Comparison of ENCODE assay signal across 23 cellular contexts in genomic region chr2:19883486-19883885, GRCh38. TPM values are rescaled to one million over a fixed set of nuclear protein-coding genes. Genes with fewer than 3 reads are reported as not detected.
DNase-seq lines count a peak whose midpoint lies in the region; ATAC-seq and TF ChIP-seq lines count a peak whose summit lies in the region.
"Had no signal": no experiment of that assay in that cellular context is flagged by ENCODE, and none has a peak within 500 bp of the region (broad histone marks: within the 10 kb centered on the region; RNA-seq: fewer than 3 reads in every experiment).

No MANE protein-coding gene starts in this region.

- H2BK15ac ChIP-seq in H9 (ENCODE audit: low read depth, low read length), result no peak overlapping the region

- H3K4me3 ChIP-seq in endodermal cell (ENCODE audit: low read length), result no peak overlapping the region
- H3K4me3 ChIP-seq: BLaER1, GM23338, Peyer's patch had no signal

- H3K27me3 ChIP-seq in endodermal cell (ENCODE audit: control insufficient read depth, insufficient read depth, low read length, poor library complexity, severe bottlenecking) (no peaks in the 10 kb centered on the region), H9 (ENCODE audit: insufficient read depth, low read length) (no peaks in the 10 kb centered on the region)
- H3K27me3 ChIP-seq: BLaER1, Peyer's patch had no signal

- no peak for ATAC-seq in activated naive CD8-positive, alpha-beta T cell treated with anti-CD3 and anti-CD28 coated beads, Interleukin-2, amount 50 U/mL, for 24 hours
- no peak for ATAC-seq in activated CD8-positive, alpha-beta memory T cell treated with anti-CD3 and anti-CD28 coated beads, Interleukin-2, amount 10 ng/mL, durations not matched to agents 7 days and 5 days
- no peak for ATAC-seq in GM21360 (IDR thresholded peaks at IDR 0.05; ENCODE audit: unreplicated experiment)
- ATAC-seq: GM23338, HCT116 had no signal

- H3K27ac Mint-ChIP-seq in activated naive CD8-positive, alpha-beta T cell treated with anti-CD3 and anti-CD28 coated beads for 36 hours, result peak overlapping the region; percentile 57
- H3K27ac Mint-ChIP-seq in activated naive CD8-positive, alpha-beta T cell treated with anti-CD3 and anti-CD28 coated beads, Interleukin-2, amount 50 U/mL, for 24 hours, result no peak overlapping the region
- H3K27ac Mint-ChIP-seq in activated CD8-positive, alpha-beta memory T cell treated with anti-CD3 and anti-CD28 coated beads, Interleukin-2, amount 10 ng/mL, durations not matched to agents 7 days and 5 days, result no peak overlapping the region
- H3K27ac Mint-ChIP-seq in endodermal cell (no peak overlapping the region), osteocyte (ENCODE audit: unreplicated experiment) (no peak overlapping the region), H9 (peak overlapping the region in 1 of 3 experiments; percentile 27; a peak in 1 of 7 replicates)
- H3K27ac Mint-ChIP-seq: GM23338 had no signal

- H3K9me3 ChIP-seq in endodermal cell (ENCODE audit: control insufficient read depth, low read length), result no peaks in the 10 kb centered on the region
- no peaks in the 10 kb centered on the region for H3K9me3 ChIP-seq in H9 (ENCODE audit: control insufficient read depth, low read depth, low read length)
- H3K9me3 ChIP-seq: BLaER1, Caco-2, Peyer's patch had no signal

- peaks cover 2% of the 10 kb centered on the region for H4K20me1 ChIP-seq in H9 (ENCODE audit: control insufficient read depth, insufficient read depth, insufficient read length)
- H4K20me1 ChIP-seq: BLaER1 had no signal

- H3K23me2 ChIP-seq in H9 (ENCODE audit: insufficient read length, low read depth, low read length, poor library complexity, severe bottlenecking), result no peaks in the 10 kb centered on the region

- no peaks in the 10 kb centered on the region for H3K36me3 ChIP-seq in endodermal cell (ENCODE audit: control insufficient read depth, insufficient read depth, low read length)
- H3K36me3 ChIP-seq: BLaER1, Peyer's patch had no signal

- WGBS in endodermal cell (ENCODE audit: insufficient coverage in 1 of 2, insufficient read length in 1 of 2), 2 experiments, result 25 to 70% methylated on average over 1 to 2 of the region's 2 CpGs
- WGBS in H9 (ENCODE audit: extremely low coverage, insufficient read length, low lambda C conversion rate), result no CpG with 5 or more reads among the region's 2 CpGs

- H3K4me1 ChIP-seq in endodermal cell (ENCODE audit: control insufficient read depth, insufficient read depth, low read length) (no peaks in the 10 kb centered on the region), H9 (ENCODE audit: insufficient read depth, low read length) (no peaks in the 10 kb centered on the region)
- H3K4me1 ChIP-seq: Caco-2, Peyer's patch had no signal

- H4K8ac ChIP-seq in H9 (replicated peaks; ENCODE audit: insufficient read length, low read depth, low read length), result no peak overlapping the region

- H3K23ac ChIP-seq in H9 (ENCODE audit: insufficient read length, low read depth, low read length), result no peak overlapping the region

- H2BK5ac ChIP-seq in H9 (ENCODE audit: insufficient read length, low read length), result no peak overlapping the region

- H2BK20ac ChIP-seq in H9 (ENCODE audit: low read depth, low read length, poor library complexity, severe bottlenecking), result no peak overlapping the region

- H3K27ac ChIP-seq in endodermal cell (ENCODE audit: low read depth, low read length) (no peak overlapping the region), H9 (ENCODE audit: insufficient read length, low read depth, low read length) (no peak overlapping the region)
- H3K27ac ChIP-seq: BLaER1, KMS-11, Peyer's patch had no signal

- H3K9ac ChIP-seq in endodermal cell (ENCODE audit: extremely low read depth, low read length, poor library complexity, severe bottlenecking) (no peak overlapping the region), H9 (ENCODE audit: extremely low read depth, insufficient read length, low read length) (no peak overlapping the region)
- H3K9ac ChIP-seq: BLaER1, KMS-11 had no signal

- H3K18ac ChIP-seq in H9 (ENCODE audit: insufficient read length, low read depth, low read length), result no peak overlapping the region

- no peaks in the 10 kb centered on the region for H3K4me1 Mint-ChIP-seq in activated naive CD8-positive, alpha-beta T cell treated with anti-CD3 and anti-CD28 coated beads for 36 hours
- peaks cover under 1% of the 10 kb centered on the region for H3K4me1 Mint-ChIP-seq in activated naive CD8-positive, alpha-beta T cell treated with anti-CD3 and anti-CD28 coated beads, Interleukin-2, amount 50 U/mL, for 24 hours
- H3K4me1 Mint-ChIP-seq in activated CD8-positive, alpha-beta memory T cell treated with anti-CD3 and anti-CD28 coated beads, Interleukin-2, amount 10 ng/mL, durations not matched to agents 7 days and 5 days, result no peaks in the 10 kb centered on the region
- peaks cover 3% of the 10 kb centered on the region for H3K4me1 Mint-ChIP-seq in endodermal cell
- peaks cover 9% of the 10 kb centered on the region for H3K4me1 Mint-ChIP-seq in osteocyte (ENCODE audit: unreplicated experiment)
- H3K4me1 Mint-ChIP-seq in H9, result peaks cover 0 to 5% of the 10 kb centered on the region in 2 experiments; a peak in 2 of 4 replicates

- H2BK120ac ChIP-seq in H9 (ENCODE audit: low read depth, low read length, poor library complexity, severe bottlenecking), result no peak overlapping the region

- no peak overlapping the region for H3K56ac ChIP-seq in H9 (ENCODE audit: insufficient read length, low read depth, low read length)

- TF ChIP-seq CTCF in endodermal cell (conservative IDR thresholded peaks at IDR 0.05), result no peak
- no peak for TF ChIP-seq CTCF in osteocyte (IDR thresholded peaks at IDR 0.05)
- TF ChIP-seq CTCF in H9 (conservative IDR thresholded peaks at IDR 0.05), result no peak

- H3T11ph ChIP-seq in H9 (ENCODE audit: low read length), result no peak overlapping the region

- H3K4me3 Mint-ChIP-seq in activated naive CD8-positive, alpha-beta T cell treated with anti-CD3 and anti-CD28 coated beads for 36 hours, result no peak overlapping the region
- no peak overlapping the region for H3K4me3 Mint-ChIP-seq in activated naive CD8-positive, alpha-beta T cell treated with anti-CD3 and anti-CD28 coated beads, Interleukin-2, amount 50 U/mL, for 24 hours
- H3K4me3 Mint-ChIP-seq in activated CD8-positive, alpha-beta memory T cell treated with anti-CD3 and anti-CD28 coated beads, Interleukin-2, amount 10 ng/mL, durations not matched to agents 7 days and 5 days, result no peak overlapping the region
- no peak overlapping the region for H3K4me3 Mint-ChIP-seq in endodermal cell
- H3K4me3 Mint-ChIP-seq in osteocyte (ENCODE audit: unreplicated experiment), result no peak overlapping the region
- H3K4me3 Mint-ChIP-seq in H9, result no peak overlapping the region
- H3K4me3 Mint-ChIP-seq: CD4-positive, alpha-beta memory T cell; GM23338 had no signal

- H2AK5ac ChIP-seq in H9 (ENCODE audit: insufficient read length, low read length), result no peak overlapping the region

- DNase-seq in activated naive CD8-positive, alpha-beta T cell treated with anti-CD3 and anti-CD28 coated beads for 36 hours, result no peak
- DNase-seq in activated naive CD8-positive, alpha-beta T cell treated with anti-CD3 and anti-CD28 coated beads, Interleukin-2, amount 50 U/mL, for 24 hours, result no peak
- DNase-seq in activated CD8-positive, alpha-beta memory T cell treated with anti-CD3 and anti-CD28 coated beads, Interleukin-2, amount 10 ng/mL, durations not matched to agents 7 days and 5 days, result peak; percentile 19
- DNase-seq in endodermal cell, result peak; percentile 22
- DNase-seq in osteocyte (ENCODE audit: extremely low spot score, unreplicated experiment), result peak; percentile 46
- no peak for DNase-seq in H9
- DNase-seq in OCI-M2 (lab: John Stamatoyannopoulos, UW; ENCODE audit: unreplicated experiment), result no peak
- DNase-seq: Caco-2; CD4-positive, alpha-beta memory T cell; DMS 273 treated with DMSO at 0.1 percent for 48 hours; DMS79 treated with DMSO at 0.1 percent for 48 hours; NCI-H1092 treated with DMSO at 0.1 percent for 48 hours; NCI-H1436 treated with DMSO at 0.1 percent for 48 hours; NCI-H1930; NCI-H226; NCI-H510A treated with DMSO at 0.1 percent for 48 hours; NCI-H748 treated with DMSO at 0.1 percent for 48 hours; Peyer's patch had no signal

- H4K91ac ChIP-seq in H9 (ENCODE audit: insufficient read length, low read depth, low read length), result no peak overlapping the region

- H4K5ac ChIP-seq in H9 (ENCODE audit: insufficient read length, low read depth, low read length), result no peak overlapping the region

- no peaks in the 10 kb centered on the region for H3K79me2 ChIP-seq in H9 (ENCODE audit: insufficient read depth, low read length)

- CTCF ChIA-PET in activated CD8-positive, alpha-beta memory T cell treated with anti-CD3 and anti-CD28 coated beads, Interleukin-2, amount 10 ng/mL, durations not matched to agents 7 days and 5 days (lab: Charles Lee), result no interaction called here

- H3K14ac ChIP-seq in H9 (ENCODE audit: insufficient read depth, low read length), result no peak overlapping the region

- H3K4me2 ChIP-seq in H9 (ENCODE audit: insufficient read depth, insufficient read length, low read length), result no peak overlapping the region
- H3K4me2 ChIP-seq: BLaER1, GM23338, KMS-11 had no signal

- peaks cover 9% of the 10 kb centered on the region for H3K36me3 Mint-ChIP-seq in activated naive CD8-positive, alpha-beta T cell treated with anti-CD3 and anti-CD28 coated beads for 36 hours
- H3K36me3 Mint-ChIP-seq in activated naive CD8-positive, alpha-beta T cell treated with anti-CD3 and anti-CD28 coated beads, Interleukin-2, amount 50 U/mL, for 24 hours (ENCODE audit: low read depth), result peaks cover 7% of the 10 kb centered on the region
- peaks cover 1% of the 10 kb centered on the region for H3K36me3 Mint-ChIP-seq in activated CD8-positive, alpha-beta memory T cell treated with anti-CD3 and anti-CD28 coated beads, Interleukin-2, amount 10 ng/mL, durations not matched to agents 7 days and 5 days
- H3K36me3 Mint-ChIP-seq in endodermal cell (ENCODE audit: low read depth), result no peaks in the 10 kb centered on the region
- no peaks in the 10 kb centered on the region for H3K36me3 Mint-ChIP-seq in osteocyte (ENCODE audit: unreplicated experiment)
- H3K36me3 Mint-ChIP-seq in H9 (ENCODE audit: insufficient read depth in 1 of 3, low read depth in 3 of 3), result no peaks in the 10 kb centered on the region

- H3K79me1 ChIP-seq in H9 (ENCODE audit: insufficient read depth, low read depth, low read length, poor library complexity, severe bottlenecking), result no peaks in the 10 kb centered on the region

- H3K9me3 Mint-ChIP-seq in activated naive CD8-positive, alpha-beta T cell treated with anti-CD3 and anti-CD28 coated beads for 36 hours, result no peaks in the 10 kb centered on the region
- H3K9me3 Mint-ChIP-seq in activated naive CD8-positive, alpha-beta T cell treated with anti-CD3 and anti-CD28 coated beads, Interleukin-2, amount 50 U/mL, for 24 hours, result no peaks in the 10 kb centered on the region
- no peaks in the 10 kb centered on the region for H3K9me3 Mint-ChIP-seq in activated CD8-positive, alpha-beta memory T cell treated with anti-CD3 and anti-CD28 coated beads, Interleukin-2, amount 10 ng/mL, durations not matched to agents 7 days and 5 days (ENCODE audit: low read depth)
- H3K9me3 Mint-ChIP-seq in endodermal cell (no peaks in the 10 kb centered on the region), osteocyte (ENCODE audit: unreplicated experiment) (no peaks in the 10 kb centered on the region), H9 (no peaks in the 10 kb centered on the region)
- H3K9me3 Mint-ChIP-seq: CD4-positive, alpha-beta memory T cell; GM23338 had no signal

- no peak overlapping the region for H3K4ac ChIP-seq in H9 (ENCODE audit: low read depth, low read length)

- no peak overlapping the region for H2BK12ac ChIP-seq in H9 (ENCODE audit: insufficient read length, low read depth, low read length)

- H2AFZ ChIP-seq in H9 (ENCODE audit: low read length), result no peak overlapping the region
- H2AFZ ChIP-seq: GM23338 had no signal

- no peaks in the 10 kb centered on the region for H3K27me3 Mint-ChIP-seq in activated naive CD8-positive, alpha-beta T cell treated with anti-CD3 and anti-CD28 coated beads for 36 hours
- no peaks in the 10 kb centered on the region for H3K27me3 Mint-ChIP-seq in activated naive CD8-positive, alpha-beta T cell treated with anti-CD3 and anti-CD28 coated beads, Interleukin-2, amount 50 U/mL, for 24 hours
- H3K27me3 Mint-ChIP-seq in activated CD8-positive, alpha-beta memory T cell treated with anti-CD3 and anti-CD28 coated beads, Interleukin-2, amount 10 ng/mL, durations not matched to agents 7 days and 5 days, result no peaks in the 10 kb centered on the region
- peaks cover 18% of the 10 kb centered on the region for H3K27me3 Mint-ChIP-seq in endodermal cell (ENCODE audit: insufficient read depth)
- no peaks in the 10 kb centered on the region for H3K27me3 Mint-ChIP-seq in osteocyte (ENCODE audit: unreplicated experiment)
- H3K27me3 Mint-ChIP-seq in H9 (ENCODE audit: low read depth), result peaks cover 14% of the 10 kb centered on the region
- H3K27me3 Mint-ChIP-seq: CD4-positive, alpha-beta memory T cell had no signal

RNA-seq across cellular contexts. Expression of gene TTC32, which starts 18.3 kb away (rescaled TPM):
- total RNA-seq in activated naive CD8-positive, alpha-beta T cell treated with anti-CD3 and anti-CD28 coated beads for 36 hours, result 10 to 100 TPM; 14.9 to 15.3 TPM
- 10 to 100 TPM; 24.5 to 37.2 TPM for total RNA-seq in activated CD8-positive, alpha-beta memory T cell treated with anti-CD3 and anti-CD28 coated beads, Interleukin-2, amount 10 ng/mL, durations not matched to agents 7 days and 5 days
- 10 to 100 TPM; 10.2 to 13.0 TPM for total RNA-seq in endodermal cell
- polyA plus RNA-seq in endodermal cell (2013, experiment 1 of 2), result 19.4 TPM
- polyA plus RNA-seq in endodermal cell (2013, experiment 2 of 2), result 19.7 TPM
- 13.1 and 16.1 TPM in 2 replicates for total RNA-seq in osteocyte
- 8.9 and 9.9 TPM in 2 replicates for total RNA-seq in H9 (2021)

Comparison
In these comparisons a context has a peak if more than half of its experiments do, and no peak if none do; other contexts are left out.
1. DNase-seq: peak in activated CD8-positive, alpha-beta memory T cell treated with anti-CD3 and anti-CD28 coated beads, Interleukin-2, amount 10 ng/mL, durations not matched to agents 7 days and 5 days (single experiment), endodermal cell (single experiment) and osteocyte (single experiment); none in activated naive CD8-positive, alpha-beta T cell treated with anti-CD3 and anti-CD28 coated beads for 36 hours (single experiment), activated naive CD8-positive, alpha-beta T cell treated with anti-CD3 and anti-CD28 coated beads, Interleukin-2, amount 50 U/mL, for 24 hours (single experiment), H9 (single experiment) and OCI-M2 (single experiment).